ENCODE assay signal across 3 cellular contexts in genomic region chr4:99091174-99091573, GRCh38.
TF ChIP-seq lines count a peak whose summit lies in the region.

No MANE protein-coding gene starts in this region.

TF ChIP-seq in SK-N-SH, 30 proteins besides CTCF, POLR2A, EP300 and RAD21 (continues in another document):
- TF ChIP-seq RXRA (IDR thresholded peaks at IDR 0.05; ENCODE audit: borderline replicate concordance, low read depth) (no peak), GABPA (IDR thresholded peaks at IDR 0.05; ENCODE audit: low read depth) (no peak), TEAD4 (IDR thresholded peaks at IDR 0.05; ENCODE audit: borderline replicate concordance, insufficient read depth) (no peak), POLR2AphosphoS5 (IDR thresholded peaks at IDR 0.05; ENCODE audit: low read depth, low read length) (no peak), FOXJ3 (CRISPR knock-in tag; IDR thresholded peaks at IDR 0.05) (no peak), SIN3A (IDR thresholded peaks at IDR 0.05; ENCODE audit: borderline replicate concordance, low read depth, low read length) (no peak), RFX5 (IDR thresholded peaks at IDR 0.05; ENCODE audit: low read length) (no peak), ELF1 (IDR thresholded peaks at IDR 0.05) (no peak), SMC3 (IDR thresholded peaks at IDR 0.05; ENCODE audit: low read depth, low read length) (no peak), FOXM1 (IDR thresholded peaks at IDR 0.05; ENCODE audit: low read depth) (no peak), CHD2 (IDR thresholded peaks at IDR 0.05; ENCODE audit: low read length, partially characterized antibody) (no peak), EZH2phosphoT487 (IDR thresholded peaks at IDR 0.05; ENCODE audit: borderline replicate concordance, low read depth) (no peak), JUND (IDR thresholded peaks at IDR 0.05) (no peak), MEF2A (IDR thresholded peaks at IDR 0.05; ENCODE audit: borderline replicate concordance, low read depth) (no peak)
- TF ChIP-seq, protein P1, sequence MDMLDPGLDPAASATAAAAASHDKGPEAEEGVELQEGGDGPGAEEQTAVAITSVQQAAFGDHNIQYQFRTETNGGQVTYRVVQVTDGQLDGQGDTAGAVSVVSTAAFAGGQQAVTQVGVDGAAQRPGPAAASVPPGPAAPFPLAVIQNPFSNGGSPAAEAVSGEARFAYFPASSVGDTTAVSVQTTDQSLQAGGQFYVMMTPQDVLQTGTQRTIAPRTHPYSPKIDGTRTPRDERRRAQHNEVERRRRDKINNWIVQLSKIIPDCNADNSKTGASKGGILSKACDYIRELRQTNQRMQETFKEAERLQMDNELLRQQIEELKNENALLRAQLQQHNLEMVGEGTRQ (IDR thresholded peaks at IDR 0.05; ENCODE audit: borderline replicate concordance, low read depth, low read length): no peak
- TF ChIP-seq, protein P2, sequence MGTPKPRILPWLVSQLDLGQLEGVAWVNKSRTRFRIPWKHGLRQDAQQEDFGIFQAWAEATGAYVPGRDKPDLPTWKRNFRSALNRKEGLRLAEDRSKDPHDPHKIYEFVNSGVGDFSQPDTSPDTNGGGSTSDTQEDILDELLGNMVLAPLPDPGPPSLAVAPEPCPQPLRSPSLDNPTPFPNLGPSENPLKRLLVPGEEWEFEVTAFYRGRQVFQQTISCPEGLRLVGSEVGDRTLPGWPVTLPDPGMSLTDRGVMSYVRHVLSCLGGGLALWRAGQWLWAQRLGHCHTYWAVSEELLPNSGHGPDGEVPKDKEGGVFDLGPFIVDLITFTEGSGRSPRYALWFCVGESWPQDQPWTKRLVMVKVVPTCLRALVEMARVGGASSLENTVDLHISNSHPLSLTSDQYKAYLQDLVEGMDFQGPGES (IDR thresholded peaks at IDR 0.05; ENCODE audit: low read depth, low read length): no peak
- TF ChIP-seq, protein P3, sequence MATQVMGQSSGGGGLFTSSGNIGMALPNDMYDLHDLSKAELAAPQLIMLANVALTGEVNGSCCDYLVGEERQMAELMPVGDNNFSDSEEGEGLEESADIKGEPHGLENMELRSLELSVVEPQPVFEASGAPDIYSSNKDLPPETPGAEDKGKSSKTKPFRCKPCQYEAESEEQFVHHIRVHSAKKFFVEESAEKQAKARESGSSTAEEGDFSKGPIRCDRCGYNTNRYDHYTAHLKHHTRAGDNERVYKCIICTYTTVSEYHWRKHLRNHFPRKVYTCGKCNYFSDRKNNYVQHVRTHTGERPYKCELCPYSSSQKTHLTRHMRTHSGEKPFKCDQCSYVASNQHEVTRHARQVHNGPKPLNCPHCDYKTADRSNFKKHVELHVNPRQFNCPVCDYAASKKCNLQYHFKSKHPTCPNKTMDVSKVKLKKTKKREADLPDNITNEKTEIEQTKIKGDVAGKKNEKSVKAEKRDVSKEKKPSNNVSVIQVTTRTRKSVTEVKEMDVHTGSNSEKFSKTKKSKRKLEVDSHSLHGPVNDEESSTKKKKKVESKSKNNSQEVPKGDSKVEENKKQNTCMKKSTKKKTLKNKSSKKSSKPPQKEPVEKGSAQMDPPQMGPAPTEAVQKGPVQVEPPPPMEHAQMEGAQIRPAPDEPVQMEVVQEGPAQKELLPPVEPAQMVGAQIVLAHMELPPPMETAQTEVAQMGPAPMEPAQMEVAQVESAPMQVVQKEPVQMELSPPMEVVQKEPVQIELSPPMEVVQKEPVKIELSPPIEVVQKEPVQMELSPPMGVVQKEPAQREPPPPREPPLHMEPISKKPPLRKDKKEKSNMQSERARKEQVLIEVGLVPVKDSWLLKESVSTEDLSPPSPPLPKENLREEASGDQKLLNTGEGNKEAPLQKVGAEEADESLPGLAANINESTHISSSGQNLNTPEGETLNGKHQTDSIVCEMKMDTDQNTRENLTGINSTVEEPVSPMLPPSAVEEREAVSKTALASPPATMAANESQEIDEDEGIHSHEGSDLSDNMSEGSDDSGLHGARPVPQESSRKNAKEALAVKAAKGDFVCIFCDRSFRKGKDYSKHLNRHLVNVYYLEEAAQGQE (IDR thresholded peaks at IDR 0.05; ENCODE audit: low read depth, low read length): no peak
- TF ChIP-seq, protein P4, sequence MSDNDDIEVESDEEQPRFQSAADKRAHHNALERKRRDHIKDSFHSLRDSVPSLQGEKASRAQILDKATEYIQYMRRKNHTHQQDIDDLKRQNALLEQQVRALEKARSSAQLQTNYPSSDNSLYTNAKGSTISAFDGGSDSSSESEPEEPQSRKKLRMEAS (IDR thresholded peaks at IDR 0.05; ENCODE audit: low read depth): no peak

TF ChIP-seq in SK-N-SH treated with all-trans-retinoic acid at 6 μM for 48 hours, 23 proteins besides CTCF, POLR2A, EP300 and RAD21:
- no peak for TF ChIP-seq OSR1 (CRISPR knock-in tag; IDR thresholded peaks at IDR 0.05)
- TF ChIP-seq ZFP30 (CRISPR knock-in tag; IDR thresholded peaks at IDR 0.05): no peak

TF ChIP-seq in K562, 482 proteins besides CTCF, POLR2A, EP300 and RAD21:
- TF ChIP-seq CCNT2 (IDR thresholded peaks at IDR 0.05; ENCODE audit: borderline replicate concordance, extremely low read depth, insufficient read length, low read depth, low read length) (no peak), SPI1 (IDR thresholded peaks at IDR 0.05; ENCODE audit: borderline replicate concordance, low read depth, low read length) (peak; percentile 39; the same call in 1 of the 2 replicates)
